1 cellular context compared by ENCODE assay signal in the genomic region with DNA sequence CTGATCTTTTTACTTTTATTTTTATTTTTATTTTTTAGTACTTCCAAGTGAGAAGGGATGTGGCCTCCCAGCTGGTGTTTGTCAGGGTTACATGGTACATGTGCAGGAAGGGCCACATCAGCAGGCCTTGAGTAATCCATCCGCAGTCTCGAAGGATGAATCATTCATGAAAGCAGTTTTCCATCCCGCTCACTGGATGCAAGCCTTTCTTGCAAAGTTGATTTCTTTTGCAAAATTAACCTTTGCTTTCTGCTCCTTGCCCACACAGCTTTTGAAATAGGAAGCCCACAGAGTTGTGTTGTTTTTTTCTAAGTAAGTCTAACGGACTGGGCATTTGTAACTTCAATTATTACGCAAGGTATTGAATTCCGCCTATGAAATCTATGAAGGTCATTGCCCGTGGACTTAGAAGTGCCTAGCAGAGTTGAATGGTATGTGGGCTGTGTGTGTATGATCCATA.
TF ChIP-seq lines count a peak whose summit lies in the region.

No MANE protein-coding gene starts in this region.

TF ChIP-seq in HCT116, 20 proteins besides CTCF, POLR2A, EP300 and RAD21 (continued from another document):
- TF ChIP-seq, protein P1, sequence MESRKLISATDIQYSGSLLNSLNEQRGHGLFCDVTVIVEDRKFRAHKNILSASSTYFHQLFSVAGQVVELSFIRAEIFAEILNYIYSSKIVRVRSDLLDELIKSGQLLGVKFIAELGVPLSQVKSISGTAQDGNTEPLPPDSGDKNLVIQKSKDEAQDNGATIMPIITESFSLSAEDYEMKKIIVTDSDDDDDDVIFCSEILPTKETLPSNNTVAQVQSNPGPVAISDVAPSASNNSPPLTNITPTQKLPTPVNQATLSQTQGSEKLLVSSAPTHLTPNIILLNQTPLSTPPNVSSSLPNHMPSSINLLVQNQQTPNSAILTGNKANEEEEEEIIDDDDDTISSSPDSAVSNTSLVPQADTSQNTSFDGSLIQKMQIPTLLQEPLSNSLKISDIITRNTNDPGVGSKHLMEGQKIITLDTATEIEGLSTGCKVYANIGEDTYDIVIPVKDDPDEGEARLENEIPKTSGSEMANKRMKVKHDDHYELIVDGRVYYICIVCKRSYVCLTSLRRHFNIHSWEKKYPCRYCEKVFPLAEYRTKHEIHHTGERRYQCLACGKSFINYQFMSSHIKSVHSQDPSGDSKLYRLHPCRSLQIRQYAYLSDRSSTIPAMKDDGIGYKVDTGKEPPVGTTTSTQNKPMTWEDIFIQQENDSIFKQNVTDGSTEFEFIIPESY (IDR thresholded peaks at IDR 0.05; ENCODE audit: extremely low read depth, insufficient replicate concordance, low read length): no peak
- peak; percentile 38; the same call in 1 of the 2 replicates for TF ChIP-seq CBX3 (IDR thresholded peaks at IDR 0.05; ENCODE audit: low read depth)
